Comparison of ENCODE assay signal across 7 cellular contexts in genomic region chr2:1742680-1743395, GRCh38. TPM values are rescaled to one million over a fixed set of nuclear protein-coding genes. Genes with fewer than 3 reads are reported as not detected.
DNase-seq lines count a peak whose midpoint lies in the region; ATAC-seq and TF ChIP-seq lines count a peak whose summit lies in the region.

No MANE protein-coding gene starts in this region.

- no peaks in the 10 kb centered on the region for H3K9me3 Mint-ChIP-seq in activated CD8-positive, alpha-beta memory T cell treated with anti-CD3 and anti-CD28 coated beads, Interleukin-2, amount 10 ng/mL, durations not matched to agents 7 days and 5 days (ENCODE audit: low read depth)

- WGBS in upper lobe of left lung, 2 donors, result 3% methylated on average over 24 to 50 of the region's 54 CpGs

- H3K4me3 ChIP-seq in fibroblast of the aortic adventitia (ENCODE audit: low read depth, low read length), result peak overlapping the region; percentile 81
- H3K4me3 ChIP-seq in upper lobe of left lung, result peak overlapping the region; percentile 66 to 76 (median 74)

- peak overlapping the region; percentile 63 for H3K4me3 Mint-ChIP-seq in activated CD8-positive, alpha-beta memory T cell treated with anti-CD3 and anti-CD28 coated beads, Interleukin-2, amount 10 ng/mL, durations not matched to agents 7 days and 5 days

- H3K27ac Mint-ChIP-seq in activated CD8-positive, alpha-beta memory T cell treated with anti-CD3 and anti-CD28 coated beads, Interleukin-2, amount 10 ng/mL, durations not matched to agents 7 days and 5 days, result no peak overlapping the region

- no peak for TF ChIP-seq EP300 in upper lobe of left lung (IDR thresholded peaks at IDR 0.05)

- TF ChIP-seq POLR2A in upper lobe of left lung (IDR thresholded peaks at IDR 0.05), result peak in 1 of 4 donors; percentile 20

- H3K4me1 ChIP-seq in upper lobe of left lung, result peaks cover 14 to 52% (median 26%) of the 10 kb centered on the region in 4 donors

- H3K36me3 ChIP-seq in upper lobe of left lung, result no peaks in the 10 kb centered on the region

- CTCF ChIA-PET in activated CD8-positive, alpha-beta memory T cell treated with anti-CD3 and anti-CD28 coated beads, Interleukin-2, amount 10 ng/mL, durations not matched to agents 7 days and 5 days (lab: Charles Lee), result no interaction called here

- H3K4me1 Mint-ChIP-seq in activated CD8-positive, alpha-beta memory T cell treated with anti-CD3 and anti-CD28 coated beads, Interleukin-2, amount 10 ng/mL, durations not matched to agents 7 days and 5 days, result peaks cover 7% of the 10 kb centered on the region

- TF ChIP-seq CTCF in fibroblast of the aortic adventitia (IDR thresholded peaks at IDR 0.05; ENCODE audit: insufficient read depth, low read length), result peak; percentile 63
- peak; percentile 21 to 69 (median 51) for TF ChIP-seq CTCF in upper lobe of left lung (IDR thresholded peaks at IDR 0.05)

- H3K9me3 ChIP-seq in upper lobe of left lung, result no peaks in the 10 kb centered on the region

- peak overlapping the region; percentile 81 to 96 (median 91) for H3K27ac ChIP-seq in upper lobe of left lung

- H3K36me3 Mint-ChIP-seq in activated CD8-positive, alpha-beta memory T cell treated with anti-CD3 and anti-CD28 coated beads, Interleukin-2, amount 10 ng/mL, durations not matched to agents 7 days and 5 days, result no peaks in the 10 kb centered on the region

- H3K27me3 ChIP-seq in upper lobe of left lung, result peaks cover 0 to 10% (median 4%) of the 10 kb centered on the region in 4 donors

- ATAC-seq in HG02870 (IDR thresholded peaks at IDR 0.05; ENCODE audit: unreplicated experiment) (peak; percentile 27), upper lobe of left lung (ENCODE audit: low FRiP score in 2 of 2) (peak; percentile 51 to 63)
- ATAC-seq in activated CD8-positive, alpha-beta memory T cell treated with anti-CD3 and anti-CD28 coated beads, Interleukin-2, amount 10 ng/mL, durations not matched to agents 7 days and 5 days, result peak; percentile 35

- H3K27me3 Mint-ChIP-seq in activated CD8-positive, alpha-beta memory T cell treated with anti-CD3 and anti-CD28 coated beads, Interleukin-2, amount 10 ng/mL, durations not matched to agents 7 days and 5 days, result peaks cover 45% of the 10 kb centered on the region

- DNase-seq in activated CD8-positive, alpha-beta memory T cell treated with anti-CD3 and anti-CD28 coated beads, Interleukin-2, amount 10 ng/mL, durations not matched to agents 7 days and 5 days, result peak; percentile 50
- DNase-seq in fibroblast of the aortic adventitia (ENCODE audit: low read depth) (peak; percentile 96), myocyte (ENCODE audit: low read depth) (peak; percentile 85), upper lobe of left lung (peak; percentile 79 to 88), NCI-H1417 treated with DMSO at 0.1 percent for 48 hours (lab: John Stamatoyannopoulos, UW) (no peak), NCI-H510A treated with DMSO at 0.1 percent for 48 hours (lab: John Stamatoyannopoulos, UW) (no peak)

RNA-seq across cellular contexts. Expression of gene PXDN, which starts 1.5 kb away (rescaled TPM):
- total RNA-seq in activated CD8-positive, alpha-beta memory T cell treated with anti-CD3 and anti-CD28 coated beads, Interleukin-2, amount 10 ng/mL, durations not matched to agents 7 days and 5 days, result 1 to 10 TPM; 2.0 to 3.1 TPM
- total RNA-seq in fibroblast of the aortic adventitia (ENCODE audit: low replicate concordance) (55.5 and 137 TPM in 2 replicates), myocyte (52.7 and 69.3 TPM in 2 replicates), upper lobe of left lung (10 to 100 TPM; 20.8 to 65.6 (median 38.5) TPM)
- polyA plus RNA-seq in myocyte (2012), result 212 TPM

Comparison
In these comparisons a context has a peak if more than half of its experiments do, and no peak if none do; other contexts are left out.
1. DNase-seq: peak in activated CD8-positive, alpha-beta memory T cell treated with anti-CD3 and anti-CD28 coated beads, Interleukin-2, amount 10 ng/mL, durations not matched to agents 7 days and 5 days (single experiment), fibroblast of the aortic adventitia (single experiment), myocyte (single experiment) and upper lobe of left lung (2 of 2); none in NCI-H1417 treated with DMSO at 0.1 percent for 48 hours (single experiment) and NCI-H510A treated with DMSO at 0.1 percent for 48 hours (single experiment).
2. RNA of gene PXDN, which starts 1.5 kb away (total RNA-seq): 55.5 to 137 TPM in fibroblast of the aortic adventitia, 52.7 to 69.3 TPM in myocyte and 20.8 to 65.6 TPM in upper lobe of left lung; 2.0 to 3.1 TPM in activated CD8-positive, alpha-beta memory T cell treated with anti-CD3 and anti-CD28 coated beads, Interleukin-2, amount 10 ng/mL, durations not matched to agents 7 days and 5 days; every median in the first group is over 4 times any median in the second.
3. Peak in every context shown above with its lines, with median percentiles within 50 percentile points of each other: ATAC-seq.